26 cellular contexts compared by ENCODE assay signal in genomic region chr11:19246816-19247215, GRCh38. TPM values are rescaled to one million over a fixed set of nuclear protein-coding genes. Genes with fewer than 3 reads are reported as not detected.
"Had no signal": no experiment of that assay in that cellular context is flagged by ENCODE, and none has a peak within 500 bp of the region (broad histone marks: within the 10 kb centered on the region; RNA-seq: fewer than 3 reads in every experiment).

No MANE protein-coding gene starts in this region.

- H3K36me3 ChIP-seq: stomach, suprapubic skin, thoracic aorta, tibial artery, tibial nerve, transverse colon, upper lobe of left lung, upper lobe of right lung, uterus, vagina had no signal

- H3K9me3 ChIP-seq: stomach, suprapubic skin, testis, thoracic aorta, tibial artery, transverse colon, upper lobe of left lung, upper lobe of right lung, uterus, vagina had no signal

- H3K4me3 ChIP-seq: stomach, suprapubic skin, testis, thoracic aorta, tibial artery, tibial nerve, transverse colon, upper lobe of left lung, upper lobe of right lung, uterus, vagina had no signal

- DNase-seq: stimulated activated CD4-positive, alpha-beta T cell treated with anti-CD3 and anti-CD28 coated beads, Interleukin-2, amount 100 ng/mL, for 24 hours; stimulated activated CD4-positive, alpha-beta T cell treated with anti-CD3 and anti-CD28 coated beads, Interleukin-2, amount 100 ng/mL, for 48 hours; stimulated activated CD4-positive, alpha-beta T cell treated with anti-CD3 and anti-CD28 coated beads, Interleukin-4, amount 100 ng/mL, for 1 hour; stimulated activated CD4-positive, alpha-beta T cell treated with anti-CD3 and anti-CD28 coated beads, Interleukin-4, amount 100 ng/mL, for 24 hours; stimulated activated CD4-positive, alpha-beta T cell treated with anti-CD3 and anti-CD28 coated beads, Interleukin-4, amount 100 ng/mL, for 4 hours; stimulated activated CD8-positive, alpha-beta memory T cell treated with anti-CD3 and anti-CD28 coated beads, Interleukin-4, amount 100 ng/mL, for 48 hours; stimulated activated naive B cell treated with anti-CD40 and anti-IgM and Interleukin-4, amounts not matched to agents 10 μg/mL and 1 μg/mL and 100 μg/mL, for 72 hours; stimulated activated naive CD4-positive, alpha-beta T cell; stimulated activated naive CD4-positive, alpha-beta T cell treated with Interleukin-2 at 50 U/mL for 16 hours; stimulated activated naive CD8-positive, alpha-beta T cell treated with anti-CD3 and anti-CD28 coated beads, Interleukin-15, amount 100 ng/mL, for 72 hours; stimulated activated naive CD8-positive, alpha-beta T cell treated with anti-CD3 and anti-CD28 coated beads, Interleukin-15, Interleukin-2, amounts not matched to agents 100 U/mL and 50 U/mL, for 24 hours; stomach; substantia nigra; testis; tibial artery; transverse colon; upper lobe of left lung; upper lobe of right lung; uterus had no signal

- H3K4me1 ChIP-seq: testis had no signal

- H3K27me3 ChIP-seq: testis had no signal

- H3K27ac ChIP-seq: stomach, suprapubic skin, testis, thoracic aorta, tibial artery, tibial nerve, transverse colon, upper lobe of left lung, upper lobe of right lung, uterus, vagina had no signal

RNA-seq across cellular contexts. Expression of gene E2F8, which starts 6.1 kb away (rescaled TPM):
- total RNA-seq: thoracic aorta, tibial nerve had no signal

RNA-seq across cellular contexts. Expression of gene CSRP3, which starts 45.0 kb away (rescaled TPM):
- total RNA-seq: stomach, subcutaneous adipose tissue, suprapubic skin, temporal lobe, testis, thoracic aorta, tibial nerve, transverse colon, upper lobe of left lung, upper lobe of right lung, uterus, vagina had no signal
- polyA plus RNA-seq: urinary bladder had no signal
